In the genomic region with DNA sequence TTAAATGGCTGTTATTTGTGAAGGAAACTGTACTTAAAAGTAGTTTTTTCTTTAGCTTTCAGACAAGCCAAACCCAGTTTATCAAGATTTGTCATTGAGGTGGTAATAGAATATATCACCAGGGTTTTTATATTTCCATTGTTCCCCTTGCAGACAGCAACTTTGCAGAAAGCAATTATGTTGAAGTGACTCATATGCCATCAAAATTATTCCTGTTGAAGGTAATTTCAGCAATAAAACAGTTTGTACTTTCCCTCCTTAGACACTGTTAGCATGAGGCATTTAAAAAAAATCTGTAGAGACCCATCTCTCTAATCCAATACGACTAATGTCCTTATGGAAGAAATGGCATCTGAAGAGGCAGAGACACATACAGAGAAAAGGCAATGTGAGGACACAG, we compare ENCODE assay signal across 17 cellular contexts.
A peak's percentile ranks its signal among the peaks of the same experiment; 100 is the strongest.
DNase-seq lines count a peak whose midpoint lies in the region; TF ChIP-seq lines count a peak whose summit lies in the region.
"Had no signal": no experiment of that assay in that cellular context is flagged by ENCODE, and none has a peak within 500 bp of the region (broad histone marks: within the 10 kb centered on the region; RNA-seq: fewer than 3 reads in every experiment).

No MANE protein-coding gene starts in this region.

- H3K27me3 ChIP-seq in H9 (ENCODE audit: insufficient read depth, low read length): no peaks in the 10 kb centered on the region
- H3K27me3 ChIP-seq in Karpas-422 (ENCODE audit: low read length): no peaks in the 10 kb centered on the region
- H3K27me3 ChIP-seq: BE2C, Peyer's patch had no signal

- H3K9ac ChIP-seq in H9 (ENCODE audit: extremely low read depth, insufficient read length, low read length) (no peak overlapping the region), Karpas-422 (ENCODE audit: low read length) (no peak overlapping the region)

- H2BK5ac ChIP-seq in H9 (ENCODE audit: insufficient read length, low read length): no peak overlapping the region

- H4K20me1 ChIP-seq in H9 (ENCODE audit: control insufficient read depth, insufficient read depth, insufficient read length) (no peaks in the 10 kb centered on the region), Karpas-422 (ENCODE audit: insufficient read depth, low read depth, low read length) (no peaks in the 10 kb centered on the region)

- no peak overlapping the region for H4K5ac ChIP-seq in H9 (ENCODE audit: insufficient read length, low read depth, low read length)

- H3K27ac Mint-ChIP-seq in H9 (0 out of 7 replicates have a peak overlapping the region, but pooled peaks of 2 of the 3 experiments have one; percentile 21 to 31), type B pancreatic cell (no peak overlapping the region)

- DNase-seq in H9 (no peak), NCI-H2227 treated with DMSO at 0.1 percent for 48 hours (lab: John Stamatoyannopoulos, UW) (peak; percentile 37), dermis blood vessel endothelial cell (peak; percentile 58), renal cortical epithelial cell (ENCODE audit: low read depth) (peak; percentile 94), NCI-H1694 (lab: John Stamatoyannopoulos, UW) (no peak), type B pancreatic cell (ENCODE audit: extremely low spot score, unreplicated experiment) (no peak), Karpas-422 (no peak), posterior vena cava (ENCODE audit: low spot score) (no peak)
- DNase-seq: activated CD4-positive, alpha-beta T cell treated with anti-CD3 and anti-CD28 coated beads, Interleukin-2, amount 50 U/mL, for 48 hours; amniotic stem cell; BE2C; Calu3; foreskin melanocyte; left ventricle myocardium inferior; NCI-H2171; stimulated activated CD4-positive, alpha-beta T cell treated with anti-CD3 and anti-CD28 coated beads, Interleukin-4, amount 100 ng/mL, for 1 hour had no signal

- intact Hi-C loops in posterior vena cava (cut with DNase I): no loop called here

- TF ChIP-seq CTCF in H9 (conservative IDR thresholded peaks at IDR 0.05) (no peak), type B pancreatic cell (conservative IDR thresholded peaks at IDR 0.05) (no peak)

- H4K8ac ChIP-seq in H9 (replicated peaks; ENCODE audit: insufficient read length, low read depth, low read length): no peak overlapping the region

- no peak overlapping the region for H3K4ac ChIP-seq in H9 (ENCODE audit: low read depth, low read length)

- no peaks in the 10 kb centered on the region for H3K4me1 ChIP-seq in H9 (ENCODE audit: insufficient read depth, low read length)
- no peaks in the 10 kb centered on the region for H3K4me1 ChIP-seq in Karpas-422 (ENCODE audit: low read length)
- H3K4me1 ChIP-seq: BE2C, left ventricle myocardium inferior had no signal

- H2BK12ac ChIP-seq in H9 (ENCODE audit: insufficient read length, low read depth, low read length): no peak overlapping the region

- H3K4me2 ChIP-seq in H9 (ENCODE audit: insufficient read depth, insufficient read length, low read length) (no peak overlapping the region), Karpas-422 (ENCODE audit: low read depth, low read length, poor library complexity, severe bottlenecking) (no peak overlapping the region)

- H3K4me1 Mint-ChIP-seq in H9 (no peaks in the 10 kb centered on the region), type B pancreatic cell (ENCODE audit: unreplicated experiment) (no peaks in the 10 kb centered on the region)

- no peaks in the 10 kb centered on the region for H3K9me3 ChIP-seq in H9 (ENCODE audit: control insufficient read depth, low read depth, low read length)
- no peaks in the 10 kb centered on the region for H3K9me3 ChIP-seq in Karpas-422 (ENCODE audit: low read length)
- H3K9me3 ChIP-seq: BE2C, Peyer's patch had no signal

- H3K18ac ChIP-seq in H9 (ENCODE audit: insufficient read length, low read depth, low read length): no peak overlapping the region

- H3K79me2 ChIP-seq in H9 (ENCODE audit: insufficient read depth, low read length) (no peaks in the 10 kb centered on the region), Karpas-422 (ENCODE audit: low read length) (no peaks in the 10 kb centered on the region)

- H3K36me3 Mint-ChIP-seq in H9 (ENCODE audit: insufficient read depth in 1 of 3, low read depth in 3 of 3): peaks cover 0 to 9% (median 3%) of the 10 kb centered on the region in 3 experiments; a peak in 3 of 7 replicates
- H3K36me3 Mint-ChIP-seq in type B pancreatic cell: no peaks in the 10 kb centered on the region

- no peak overlapping the region for H3K14ac ChIP-seq in H9 (ENCODE audit: insufficient read depth, low read length)

- H3K27me3 Mint-ChIP-seq in H9 (ENCODE audit: low read depth) (no peaks in the 10 kb centered on the region), type B pancreatic cell (no peaks in the 10 kb centered on the region)

- H3T11ph ChIP-seq in H9 (ENCODE audit: low read length): no peak overlapping the region

- H3K4me3 ChIP-seq in Karpas-422 (ENCODE audit: low read length): no peak overlapping the region
- H3K4me3 ChIP-seq: left ventricle myocardium inferior, Peyer's patch had no signal

- H4K91ac ChIP-seq in H9 (ENCODE audit: insufficient read length, low read depth, low read length): no peak overlapping the region

- H3K9me3 Mint-ChIP-seq in H9: peaks cover 8 to 14% of the 10 kb centered on the region in 2 experiments; a peak in 4 of 5 replicates
- H3K9me3 Mint-ChIP-seq in type B pancreatic cell: no peaks in the 10 kb centered on the region

- H3K23ac ChIP-seq in H9 (ENCODE audit: insufficient read length, low read depth, low read length): no peak overlapping the region

- no CpG with 5 or more reads among the region's 1 CpG for WGBS in H9 (ENCODE audit: extremely low coverage, insufficient read length, low lambda C conversion rate)

- H3K36me3 ChIP-seq in Karpas-422 (ENCODE audit: insufficient read depth, low read length): no peaks in the 10 kb centered on the region
- H3K36me3 ChIP-seq: BE2C, left ventricle myocardium inferior, Peyer's patch had no signal

- H2BK15ac ChIP-seq in H9 (ENCODE audit: low read depth, low read length): no peak overlapping the region

- H3K9me2 ChIP-seq in Karpas-422 (replicated peaks; ENCODE audit: insufficient read depth, low read length): no peaks in the 10 kb centered on the region

- no peak overlapping the region for H2AK5ac ChIP-seq in H9 (ENCODE audit: insufficient read length, low read length)

- no peak overlapping the region for H3K56ac ChIP-seq in H9 (ENCODE audit: insufficient read length, low read depth, low read length)

- H2AFZ ChIP-seq in H9 (ENCODE audit: low read length) (no peak overlapping the region), Karpas-422 (ENCODE audit: low read length) (no peak overlapping the region)

- H3K23me2 ChIP-seq in H9 (ENCODE audit: insufficient read length, low read depth, low read length, poor library complexity, severe bottlenecking): no peaks in the 10 kb centered on the region

- no peaks in the 10 kb centered on the region for H3K79me1 ChIP-seq in H9 (ENCODE audit: insufficient read depth, low read depth, low read length, poor library complexity, severe bottlenecking)

- no peak overlapping the region for H2BK20ac ChIP-seq in H9 (ENCODE audit: low read depth, low read length, poor library complexity, severe bottlenecking)

- no peak overlapping the region for H3K4me3 Mint-ChIP-seq in H9
- no peak overlapping the region for H3K4me3 Mint-ChIP-seq in type B pancreatic cell

- H2BK120ac ChIP-seq in H9 (ENCODE audit: low read depth, low read length, poor library complexity, severe bottlenecking): no peak overlapping the region

- H3K27ac ChIP-seq in H9 (ENCODE audit: insufficient read length, low read depth, low read length) (no peak overlapping the region), Karpas-422 (ENCODE audit: low read length) (no peak overlapping the region)
- H3K27ac ChIP-seq: left ventricle myocardium inferior had no signal

Comparison
In these comparisons a context has a peak if more than half of its experiments do, and no peak if none do; other contexts are left out.
1. DNase-seq: peak in NCI-H2227 treated with DMSO at 0.1 percent for 48 hours (single experiment), dermis blood vessel endothelial cell (single experiment) and renal cortical epithelial cell (single experiment); none in H9 (single experiment), NCI-H1694 (single experiment), type B pancreatic cell (single experiment), Karpas-422 (single experiment) and posterior vena cava (single experiment).